Comparison of ENCODE assay signal across 12 cellular contexts in genomic region chr4:26015133-26015651, GRCh38.
A peak's percentile ranks its signal among the peaks of the same experiment; 100 is the strongest.
DNase-seq lines count a peak whose midpoint lies in the region; ATAC-seq and TF ChIP-seq lines count a peak whose summit lies in the region.
"Had no signal": no experiment of that assay in that cellular context is flagged by ENCODE, and none has a peak within 500 bp of the region (broad histone marks: within the 10 kb centered on the region; RNA-seq: fewer than 3 reads in every experiment).

No MANE protein-coding gene starts in this region.

- no peaks in the 10 kb centered on the region for H3K36me3 ChIP-seq in rectal smooth muscle tissue (ENCODE audit: control insufficient read depth, insufficient read depth, low read length)
- no peaks in the 10 kb centered on the region for H3K36me3 ChIP-seq in esophagus muscularis mucosa

- TF ChIP-seq CTCF in esophagus muscularis mucosa (IDR thresholded peaks at IDR 0.05) = no peak

- no peak overlapping the region for H3K4me3 ChIP-seq in rectal smooth muscle tissue (ENCODE audit: low read length)
- H3K4me3 ChIP-seq in esophagus muscularis mucosa = no peak overlapping the region

- no peak for TF ChIP-seq POLR2A in esophagus muscularis mucosa (IDR thresholded peaks at IDR 0.05; ENCODE audit: low read depth)

- H3K9ac ChIP-seq in rectal smooth muscle tissue (ENCODE audit: low read length) = no peak overlapping the region

- peak overlapping the region; percentile 25 for H3K27ac ChIP-seq in rectal smooth muscle tissue (ENCODE audit: low read depth, low read length)
- H3K27ac ChIP-seq in esophagus muscularis mucosa (replicated peaks in 1 of 4) = peak overlapping the region in 2 of 4 donors; percentile 27 to 33

- H3K4me1 ChIP-seq in rectal smooth muscle tissue (ENCODE audit: control insufficient read depth, insufficient read depth, low read length) = peaks cover 5% of the 10 kb centered on the region
- H3K4me1 ChIP-seq in esophagus muscularis mucosa = peaks cover 10 to 18% (median 14%) of the 10 kb centered on the region in 4 donors

- H3K27me3 ChIP-seq in rectal smooth muscle tissue (ENCODE audit: control insufficient read depth, insufficient read depth, low read length) (no peaks in the 10 kb centered on the region), esophagus muscularis mucosa (no peaks in the 10 kb centered on the region)

- no peak for TF ChIP-seq EP300 in esophagus muscularis mucosa (IDR thresholded peaks at IDR 0.05)

- H3K9me3 ChIP-seq in esophagus muscularis mucosa = no peaks in the 10 kb centered on the region

- peak; percentile 76 for DNase-seq in ELR (ENCODE audit: low read depth)
- peak; percentile 83 for DNase-seq in amniotic epithelial cell (ENCODE audit: low read depth)
- DNase-seq in globus pallidus (ENCODE audit: low spot score) = peak; percentile 28
- no peak for DNase-seq in NCI-H128 (lab: John Stamatoyannopoulos, UW; ENCODE audit: unreplicated experiment)
- no peak for DNase-seq in esophagus muscularis mucosa (ENCODE audit: extremely low spot score)
- no peak for DNase-seq in NCI-H82 treated with DMSO at 0.1 percent for 48 hours (lab: John Stamatoyannopoulos, UW; ENCODE audit: unreplicated experiment)
- DNase-seq: hippocampal formation; NK-92 treated with Interleukin-12 subunit alpha and Interleukin-12 subunit beta, amount 100 ng/mL, for 24 hours; stimulated activated CD4-positive, alpha-beta T cell treated with anti-CD3 and anti-CD28 coated beads, Interleukin-2, amount 100 ng/mL, for 48 hours; T-cell had no signal

- intact Hi-C loops in esophagus muscularis mucosa (cut with DNase I) = no loop called here

- WGBS in esophagus muscularis mucosa = 49% methylated on average over 7 of the region's 7 CpGs

- no peak for ATAC-seq in HG03196 (IDR thresholded peaks at IDR 0.05; ENCODE audit: unreplicated experiment)
- ATAC-seq: T-cell had no signal

Comparison
In these comparisons a context has a peak if more than half of its experiments do, and no peak if none do; other contexts are left out.
1. DNase-seq: peak in ELR (single experiment), amniotic epithelial cell (single experiment) and globus pallidus (single experiment); none in NCI-H128 (single experiment), esophagus muscularis mucosa (single experiment) and NCI-H82 treated with DMSO at 0.1 percent for 48 hours (single experiment).